Comparison of ENCODE assay signal across 8 cellular contexts in the genomic region with DNA sequence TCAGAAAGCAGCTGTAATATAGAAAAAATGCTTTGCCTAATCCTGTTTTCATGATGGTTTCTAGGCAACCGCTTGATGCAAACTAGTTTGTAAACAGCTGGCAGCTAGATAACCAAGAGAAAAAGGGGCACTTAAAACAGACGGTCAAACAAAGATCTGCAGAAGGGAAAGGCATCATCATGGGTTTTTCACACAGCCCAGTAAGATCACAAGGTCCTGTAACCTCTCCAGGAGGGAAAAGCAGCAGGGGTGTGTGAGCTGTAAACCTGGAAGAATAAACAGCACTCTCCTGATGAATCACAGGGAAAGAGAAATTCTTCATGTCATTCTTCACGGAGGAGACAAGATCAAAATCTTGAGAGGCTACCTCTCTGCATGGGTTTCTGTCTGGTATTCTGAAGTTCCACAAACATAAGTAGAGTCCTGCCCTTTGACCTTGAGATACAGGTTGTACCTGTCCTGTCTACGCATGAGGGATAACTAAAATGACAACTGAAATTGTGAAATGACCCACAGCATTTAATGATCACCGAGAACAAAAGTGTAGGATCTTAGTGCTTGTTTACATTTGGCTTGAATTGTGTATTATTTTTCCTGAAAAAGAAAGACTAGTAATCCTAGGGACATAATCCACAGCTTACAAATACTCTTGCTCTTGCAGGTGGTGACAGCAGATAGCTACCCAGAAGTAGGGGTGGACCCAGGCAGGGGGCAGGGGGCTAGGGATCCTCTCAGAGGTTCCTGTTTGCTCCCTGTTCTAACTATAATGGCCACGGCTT. TPM values are rescaled to one million over a fixed set of nuclear protein-coding genes. Genes with fewer than 3 reads are reported as not detected.
DNase-seq lines count a peak whose midpoint lies in the region; ATAC-seq, FAIRE-seq and TF ChIP-seq lines count a peak whose summit lies in the region.

No MANE protein-coding gene starts in this region.

- H3K4me3 ChIP-seq in A549 (peak overlapping the region; percentile 7; the same call in 1 of the 3 replicates), hepatocyte (no peak overlapping the region), upper lobe of left lung (no peak overlapping the region)

- no peaks in the 10 kb centered on the region for H3K36me3 ChIP-seq in hepatocyte (replicated peaks; ENCODE audit: insufficient read depth, low read depth)
- peaks cover 0 to 7% (median 0%) of the 10 kb centered on the region in 4 donors for H3K36me3 ChIP-seq in upper lobe of left lung

- H3K27ac Mint-ChIP-seq in T-helper 17 cell: peak overlapping the region; percentile 81

- TF ChIP-seq CTCF in A549 (IDR thresholded peaks at IDR 0.05) (no peak), hepatocyte (IDR thresholded peaks at IDR 0.05; ENCODE audit: poor library complexity) (no peak), upper lobe of left lung (IDR thresholded peaks at IDR 0.05) (no peak), GM20000 (IDR thresholded peaks at IDR 0.05; ENCODE audit: extremely low read depth, missing control alignments) (no peak)

- no peak for FAIRE-seq in A549 (lab: Jason Lieb, UNC)

- H3K27me3 ChIP-seq in hepatocyte: no peaks in the 10 kb centered on the region
- H3K27me3 ChIP-seq in upper lobe of left lung: no peaks in the 10 kb centered on the region

- CTCF ChIA-PET in A549 (lab: Yijun Ruan, JAX): interaction anchor here (1.0 to 2.3 kb wide), 8 partner anchors 9 to 55 kb away, joined by 3 to 11 read pairs (median 6); a partner anchor contains a TSS

- H3K4me2 ChIP-seq in A549: peak overlapping the region; percentile 82
- H3K4me2 ChIP-seq in hepatocyte: peak overlapping the region; percentile 62

- peaks cover 83% of the 10 kb centered on the region for H3K79me2 ChIP-seq in hepatocyte

- ATAC-seq in A549 (peak; percentile 95), HG02610 (IDR thresholded peaks at IDR 0.05; ENCODE audit: unreplicated experiment) (peak; percentile 43), T-helper 17 cell (no peak), upper lobe of left lung (ENCODE audit: low FRiP score in 2 of 2) (peak; percentile 5 to 8)

- TF ChIP-seq EP300 in A549 (IDR thresholded peaks at IDR 0.05): peak; percentile 55 to 74; a peak in 3 of 5 replicates
- no peak for TF ChIP-seq EP300 in upper lobe of left lung (IDR thresholded peaks at IDR 0.05)

- H3K4me1 ChIP-seq in A549 (peaks cover 84% of the 10 kb centered on the region), hepatocyte (ENCODE audit: insufficient read depth) (peaks cover 66% of the 10 kb centered on the region), upper lobe of left lung (peaks cover 18 to 60% (median 44%) of the 10 kb centered on the region in 4 donors)

- TF ChIP-seq RAD21 in A549 (conservative IDR thresholded peaks at IDR 0.05 in 1 of 2, IDR thresholded peaks at IDR 0.05 in 1 of 2): peak in 1 of 2 experiments; percentile 21; a peak in 1 of 5 replicates

- peaks cover 7% of the 10 kb centered on the region for H3K36me3 Mint-ChIP-seq in T-helper 17 cell (ENCODE audit: low read depth)

- no peak overlapping the region for H2AFZ ChIP-seq in hepatocyte

- H3K9me3 ChIP-seq in A549: no peaks in the 10 kb centered on the region
- no peaks in the 10 kb centered on the region for H3K9me3 ChIP-seq in T-helper 17 cell (ENCODE audit: control insufficient read depth, low read length, poor library complexity, severe bottlenecking)
- H3K9me3 ChIP-seq in hepatocyte (ENCODE audit: low read depth): no peaks in the 10 kb centered on the region
- no peaks in the 10 kb centered on the region for H3K9me3 ChIP-seq in upper lobe of left lung

- no peaks in the 10 kb centered on the region for H4K20me1 ChIP-seq in hepatocyte (ENCODE audit: insufficient read depth, poor library complexity, severe bottlenecking)

- H3K27me3 Mint-ChIP-seq in T-helper 17 cell: no peaks in the 10 kb centered on the region

- TF ChIP-seq POLR2A in A549 (IDR thresholded peaks at IDR 0.05; ENCODE audit: low read length) (no peak), upper lobe of left lung (IDR thresholded peaks at IDR 0.05) (no peak)

- H3K27ac ChIP-seq in A549: peak overlapping the region; percentile 82
- peak overlapping the region; percentile 93 for H3K27ac ChIP-seq in hepatocyte
- H3K27ac ChIP-seq in upper lobe of left lung: peak overlapping the region; percentile 52 to 72 (median 63)

- DNase-seq in A549 (ENCODE audit: low read depth in 1 of 2, low spot score in 1 of 2): peak; percentile 89 to 90
- DNase-seq in T-helper 17 cell: no peak
- peak; percentile 79 for DNase-seq in hepatocyte (ENCODE audit: low spot score)
- DNase-seq in upper lobe of left lung: no peak
- no peak for DNase-seq in stimulated activated CD4-positive, alpha-beta T cell treated with anti-CD3 and anti-CD28 coated beads, Interleukin-4, amount 100 ng/mL, for 4 hours
- DNase-seq in GM20000 (ENCODE audit: low spot score): no peak
- DNase-seq in midbrain (lab: John Stamatoyannopoulos, UW): no peak

- H3K4me1 Mint-ChIP-seq in T-helper 17 cell: peaks cover 24% of the 10 kb centered on the region

- WGBS in A549 (ENCODE audit: missing lambda C conversion rate): 7% methylated on average over 6 of the region's 6 CpGs
- WGBS in hepatocyte (ENCODE audit: low lambda C conversion rate, missing lambda C conversion rate): 15% methylated on average over 6 of the region's 6 CpGs
- WGBS in upper lobe of left lung, 2 donors: 55% methylated on average over 6 of the region's 6 CpGs

- POLR2A ChIA-PET in A549 (lab: Yijun Ruan, JAX): interaction anchor here (0.6 to 2.4 kb wide), 5 partner anchors 16 to 48 kb away, joined by 3 to 8 read pairs (median 4); a partner anchor contains a TSS

- no peaks in the 10 kb centered on the region for H3K9me2 ChIP-seq in hepatocyte (replicated peaks; ENCODE audit: insufficient read depth)

- no peak overlapping the region for H3K4me3 Mint-ChIP-seq in T-helper 17 cell

TF ChIP-seq in A549, 52 proteins besides CTCF, POLR2A, EP300 and RAD21:
- TF ChIP-seq POLR2AphosphoS2 (conservative IDR thresholded peaks at IDR 0.05; ENCODE audit: low read length) (no peak), CEBPB (IDR thresholded peaks at IDR 0.05) (peak in 1 of 2 experiments; percentile 48; a peak in 1 of 4 replicates), FOSL2 (IDR thresholded peaks at IDR 0.05) (no peak; the same call in 1 of the 2 replicates), FOSL2 (CRISPR knock-in tag; IDR thresholded peaks at IDR 0.05) (peak; percentile 82), HOXB13 (CRISPR knock-in tag; IDR thresholded peaks at IDR 0.05; ENCODE audit: low read depth) (no peak), JUNB (IDR thresholded peaks at IDR 0.05) (peak; percentile 75), GATA3 (IDR thresholded peaks at IDR 0.05; ENCODE audit: borderline replicate concordance) (peak; percentile 82; the same call in 1 of the 2 replicates), JUN (IDR thresholded peaks at IDR 0.05) (peak in 1 of 2 experiments; percentile 57; a peak in 3 of 5 replicates)
- TF ChIP-seq, protein P1, sequence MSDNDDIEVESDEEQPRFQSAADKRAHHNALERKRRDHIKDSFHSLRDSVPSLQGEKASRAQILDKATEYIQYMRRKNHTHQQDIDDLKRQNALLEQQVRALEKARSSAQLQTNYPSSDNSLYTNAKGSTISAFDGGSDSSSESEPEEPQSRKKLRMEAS (IDR thresholded peaks at IDR 0.05): peak; percentile 60; the same call in 1 of the 2 replicates

RNA-seq across cellular contexts. Expression of a gene that starts 48.0 kb away (rescaled TPM):
- 32.2 and 33.8 TPM in 2 replicates for polyA plus RNA-seq in A549 (2011; rRNA removed)
- 8.3 and 11.3 TPM in 2 replicates for polyA plus RNA-seq in A549 (2012; cell fraction: cytosol; rRNA removed)
- 12.4 and 13.4 TPM in 2 replicates for polyA plus RNA-seq in A549 (2012; cell fraction: nucleus; rRNA removed)
- 14.7 to 16.7 TPM (median 16.3 TPM) in 3 replicates for polyA plus RNA-seq in A549 (2017; fragmentation: RNase III; extraction: RNeasy Plus Mini Kit Qiagen cat#74134 plus additional on column Dnase treatment)
- polyA minus RNA-seq in A549 (2011; rRNA and poly(A)+ RNA removed): 41.4 and 42.3 TPM in 2 replicates
- 10 to 100 TPM; 32.9 to 33.6 TPM for total RNA-seq in T-helper 17 cell
- 33.9 and 38.3 TPM in 2 replicates for total RNA-seq in hepatocyte
- polyA plus RNA-seq in hepatocyte: 34.4 and 37.6 TPM in 2 replicates
- 10 to 100 TPM; 26.9 to 73.5 (median 34.2) TPM for total RNA-seq in upper lobe of left lung

Comparison
In these comparisons a context has a peak if more than half of its experiments do, and no peak if none do; other contexts are left out.
1. DNase-seq: peak in A549 (2 of 2) and hepatocyte (single experiment); none in T-helper 17 cell (0 of 3), upper lobe of left lung (0 of 2), stimulated activated CD4-positive, alpha-beta T cell treated with anti-CD3 and anti-CD28 coated beads, Interleukin-4, amount 100 ng/mL, for 4 hours (0 of 2), GM20000 (single experiment) and midbrain (single experiment).
2. Peak in every context shown above with its lines, with median percentiles within 50 percentile points of each other: H3K27ac ChIP-seq.